Comparison of ENCODE assay signal across 9 cellular contexts in genomic region chr22:30889996-30890480, GRCh38.
"Had no signal": no experiment of that assay in that cellular context is flagged by ENCODE, and none has a peak within 500 bp of the region (broad histone marks: within the 10 kb centered on the region; RNA-seq: fewer than 3 reads in every experiment).

No MANE protein-coding gene starts in this region.

- H3K9me3 Mint-ChIP-seq: activated CD8-positive, alpha-beta T cell treated with anti-CD3 and anti-CD28 coated beads for 36 hours; effector memory CD8-positive, alpha-beta T cell; neural progenitor cell; stimulated activated naive B cell treated with anti-CD40 and anti-IgM and Interleukin-4, amounts not matched to agents 10 μg/mL and 1 μg/mL and 100 μg/mL, for 72 hours had no signal

- H3K4me3 ChIP-seq: breast epithelium, neural progenitor cell, pancreas, tibial nerve had no signal

- H3K36me3 ChIP-seq: breast epithelium, neural progenitor cell had no signal

- H3K27ac Mint-ChIP-seq: activated CD8-positive, alpha-beta T cell treated with anti-CD3 and anti-CD28 coated beads for 36 hours; effector memory CD8-positive, alpha-beta T cell; neural progenitor cell; stimulated activated naive B cell treated with anti-CD40 and anti-IgM and Interleukin-4, amounts not matched to agents 10 μg/mL and 1 μg/mL and 100 μg/mL, for 72 hours had no signal

- DNase-seq: left cardiac atrium had no signal

- H3K27me3 Mint-ChIP-seq: activated CD8-positive, alpha-beta T cell treated with anti-CD3 and anti-CD28 coated beads for 36 hours; effector memory CD8-positive, alpha-beta T cell; stimulated activated naive B cell treated with anti-CD40 and anti-IgM and Interleukin-4, amounts not matched to agents 10 μg/mL and 1 μg/mL and 100 μg/mL, for 72 hours had no signal

- H3K4me3 Mint-ChIP-seq: activated CD8-positive, alpha-beta T cell treated with anti-CD3 and anti-CD28 coated beads for 36 hours; effector memory CD8-positive, alpha-beta T cell; neural progenitor cell; stimulated activated naive B cell treated with anti-CD40 and anti-IgM and Interleukin-4, amounts not matched to agents 10 μg/mL and 1 μg/mL and 100 μg/mL, for 72 hours had no signal

- H3K4me1 Mint-ChIP-seq: neural progenitor cell had no signal

- H3K27me3 ChIP-seq: breast epithelium, foreskin keratinocyte, neural progenitor cell, pancreas, tibial nerve had no signal
